ENCODE assay signal across 1 cellular context in genomic region chr6:36753671-36754485, GRCh38.
TF ChIP-seq lines count a peak whose summit lies in the region.

No MANE protein-coding gene starts in this region.

TF ChIP-seq in H1, 55 proteins besides CTCF, POLR2A, EP300 and RAD21 (continued from another document):
- no peak for TF ChIP-seq NRF1 (IDR thresholded peaks at IDR 0.05; ENCODE audit: low read depth, low read length)
- TF ChIP-seq E2F6 (IDR thresholded peaks at IDR 0.05), result no peak
